ENCODE assay signal across 8 cellular contexts in genomic region chr7:142632291-142633134, GRCh38.
A peak's percentile ranks its signal among the peaks of the same experiment; 100 is the strongest.
DNase-seq lines count a peak whose midpoint lies in the region; ATAC-seq and FAIRE-seq lines count a peak whose summit lies in the region.

No MANE protein-coding gene starts in this region.

- peaks cover 5 to 18% (median 12%) of the 10 kb centered on the region in 3 donors for H3K4me1 Mint-ChIP-seq in CD8-positive, alpha-beta memory T cell
- H3K4me1 Mint-ChIP-seq in stimulated activated naive B cell treated with anti-CD40 and anti-IgM and Interleukin-4, amounts not matched to agents 10 μg/mL and 1 μg/mL and 100 μg/mL, for 72 hours, result peaks cover 4 to 16% of the 10 kb centered on the region in 2 donors

- no peak overlapping the region for H3K18ac ChIP-seq in mesenchymal stem cell (ENCODE audit: low read depth in 1 of 2, low read length in 2 of 2)

- H3K4me2 ChIP-seq in mesenchymal stem cell (ENCODE audit: low read length, poor library complexity, severe bottlenecking), result no peak overlapping the region

- WGBS in mesenchymal stem cell, result 27% methylated on average over 14 of the region's 17 CpGs

- no peak overlapping the region for H2BK15ac ChIP-seq in mesenchymal stem cell (ENCODE audit: low read depth, poor library complexity, severe bottlenecking)

- no peak overlapping the region for H2AFZ ChIP-seq in mesenchymal stem cell (ENCODE audit: low read depth, low read length)

- POLR2A ChIA-PET in CD8-positive, alpha-beta memory T cell (lab: Charles Lee), result interaction anchor here (1.0 to 1.3 kb wide), 4 partner anchors 151 to 222 kb away, joined by 3 to 20 read pairs (median 3); no protein-coding TSS in a partner anchor

- no peak overlapping the region for H3K4me3 ChIP-seq in CD8-positive, alpha-beta memory T cell (ENCODE audit: low read length)
- H3K4me3 ChIP-seq in mesenchymal stem cell (ENCODE audit: insufficient read depth in 1 of 2, low read depth in 1 of 2, low read length in 2 of 2), result no peak overlapping the region

- no peak overlapping the region for H3K9ac ChIP-seq in mesenchymal stem cell (ENCODE audit: low read length)

- H3K9me3 Mint-ChIP-seq in CD8-positive, alpha-beta memory T cell, result no peaks in the 10 kb centered on the region
- H3K9me3 Mint-ChIP-seq in stimulated activated naive B cell treated with anti-CD40 and anti-IgM and Interleukin-4, amounts not matched to agents 10 μg/mL and 1 μg/mL and 100 μg/mL, for 72 hours, result peaks cover 0 to 1% of the 10 kb centered on the region in 2 donors

- H2BK5ac ChIP-seq in mesenchymal stem cell (ENCODE audit: low read depth, low read length, poor library complexity, severe bottlenecking), result no peak overlapping the region

- H3K79me1 ChIP-seq in mesenchymal stem cell (replicated peaks; ENCODE audit: low read length, poor library complexity, severe bottlenecking), result no peaks in the 10 kb centered on the region

- H3K27me3 Mint-ChIP-seq in CD8-positive, alpha-beta memory T cell, result peaks cover 0 to 3% of the 10 kb centered on the region in 2 donors
- H3K27me3 Mint-ChIP-seq in stimulated activated naive B cell treated with anti-CD40 and anti-IgM and Interleukin-4, amounts not matched to agents 10 μg/mL and 1 μg/mL and 100 μg/mL, for 72 hours, result peaks cover 18 to 26% of the 10 kb centered on the region in 2 donors

- CTCF ChIA-PET in CD8-positive, alpha-beta memory T cell (lab: Charles Lee), result interaction anchor here (0.8 to 1.9 kb wide), 10 partner anchors 81 to 582 kb away, joined by 3 to 11 read pairs (median 4); no protein-coding TSS in a partner anchor

- H3K9me3 ChIP-seq in CD8-positive, alpha-beta memory T cell (ENCODE audit: low read length), result no peaks in the 10 kb centered on the region
- no peaks in the 10 kb centered on the region for H3K9me3 ChIP-seq in mesenchymal stem cell (ENCODE audit: control insufficient read depth, low read length)

- peak; percentile 97 for ATAC-seq in HG03342 (IDR thresholded peaks at IDR 0.05; ENCODE audit: unreplicated experiment)
- peak; percentile 95 for ATAC-seq in stimulated activated naive B cell treated with anti-CD40 and anti-IgM and Interleukin-4, amounts not matched to agents 10 μg/mL and 1 μg/mL and 100 μg/mL, for 72 hours (replicated peaks)

- no peak overlapping the region for H4K8ac ChIP-seq in mesenchymal stem cell (ENCODE audit: low read length)

- no peak overlapping the region for H4K91ac ChIP-seq in mesenchymal stem cell (ENCODE audit: low read length)

- peak; percentile 18 to 68 (median 56) for DNase-seq in CD8-positive, alpha-beta memory T cell
- peak; percentile 46 for DNase-seq in GM19239 (ENCODE audit: insufficient read length, low spot score)
- peak; percentile 72 for DNase-seq in NCI-H460 (ENCODE audit: extremely low read depth, low read depth)
- DNase-seq in activated CD4-positive, alpha-beta T cell treated with anti-CD3 and anti-CD28 coated beads, Interleukin-2, amount 50 U/mL, for 24 hours (ENCODE audit: low read depth in 1 of 2, low spot score in 1 of 2), result peak; percentile 21 to 38
- DNase-seq in effector CD4-positive, alpha-beta T cell, result peak; percentile 23
- DNase-seq in mesenchymal stem cell, result peak; percentile 64
- peak; percentile 58 for DNase-seq in stimulated activated naive B cell treated with anti-CD40 and anti-IgM and Interleukin-4, amounts not matched to agents 10 μg/mL and 1 μg/mL and 100 μg/mL, for 72 hours

- H3K27ac ChIP-seq in CD8-positive, alpha-beta memory T cell (ENCODE audit: low read depth, low read length), result no peak overlapping the region
- H3K27ac ChIP-seq in mesenchymal stem cell (ENCODE audit: low read length, poor library complexity, severe bottlenecking), result no peak overlapping the region

- no peak overlapping the region for H3K23ac ChIP-seq in mesenchymal stem cell (ENCODE audit: low read length in 2 of 2)

- peak; percentile 35 for FAIRE-seq in GM19239 (lab: Jason Lieb, UNC)

- H3K36me3 ChIP-seq in CD8-positive, alpha-beta memory T cell (ENCODE audit: insufficient read depth, low read length), result no peaks in the 10 kb centered on the region
- no peaks in the 10 kb centered on the region for H3K36me3 ChIP-seq in mesenchymal stem cell (ENCODE audit: control insufficient read depth in 1 of 2, insufficient read depth in 2 of 2, low read depth in 1 of 2, low read length in 2 of 2)

- no peaks in the 10 kb centered on the region for H3K27me3 ChIP-seq in CD8-positive, alpha-beta memory T cell (ENCODE audit: insufficient read depth, low read length, poor library complexity, severe bottlenecking)
- H3K27me3 ChIP-seq in mesenchymal stem cell (ENCODE audit: control insufficient read depth in 1 of 2, insufficient read depth in 1 of 2, low read length in 2 of 2), result peaks cover 0 to 4% of the 10 kb centered on the region in 2 experiments

- no peak overlapping the region for H2BK120ac ChIP-seq in mesenchymal stem cell (ENCODE audit: low read depth, low read length)

- no peak overlapping the region for H2AK5ac ChIP-seq in mesenchymal stem cell (ENCODE audit: low read length, severe bottlenecking)

- H3K4me3 Mint-ChIP-seq in CD8-positive, alpha-beta memory T cell, result no peak overlapping the region
- no peak overlapping the region for H3K4me3 Mint-ChIP-seq in stimulated activated naive B cell treated with anti-CD40 and anti-IgM and Interleukin-4, amounts not matched to agents 10 μg/mL and 1 μg/mL and 100 μg/mL, for 72 hours

- no peak overlapping the region for H2BK12ac ChIP-seq in mesenchymal stem cell (ENCODE audit: low read length in 2 of 2)

- no peaks in the 10 kb centered on the region for H3K36me3 Mint-ChIP-seq in CD8-positive, alpha-beta memory T cell
- H3K36me3 Mint-ChIP-seq in stimulated activated naive B cell treated with anti-CD40 and anti-IgM and Interleukin-4, amounts not matched to agents 10 μg/mL and 1 μg/mL and 100 μg/mL, for 72 hours, result peaks cover 0 to 1% of the 10 kb centered on the region in 2 donors

- peak overlapping the region in 3 of 8 donors; percentile 21 to 84 (median 23) for H3K27ac Mint-ChIP-seq in CD8-positive, alpha-beta memory T cell
- no peak overlapping the region for H3K27ac Mint-ChIP-seq in stimulated activated naive B cell treated with anti-CD40 and anti-IgM and Interleukin-4, amounts not matched to agents 10 μg/mL and 1 μg/mL and 100 μg/mL, for 72 hours

- H3K4me1 ChIP-seq in CD8-positive, alpha-beta memory T cell (ENCODE audit: insufficient read depth, low read length), result no peaks in the 10 kb centered on the region
- H3K4me1 ChIP-seq in mesenchymal stem cell (ENCODE audit: control insufficient read depth, insufficient read depth, low read depth, low read length), result peaks cover 3% of the 10 kb centered on the region

- H3K14ac ChIP-seq in mesenchymal stem cell (ENCODE audit: low read length in 2 of 2), result no peak overlapping the region

- no peak overlapping the region for H3K4ac ChIP-seq in mesenchymal stem cell (ENCODE audit: low read depth in 1 of 2, low read length in 2 of 2)
